Comparison of ENCODE assay signal across 9 cellular contexts in genomic region chr12:65123435-65124063, GRCh38. TPM values are rescaled to one million over a fixed set of nuclear protein-coding genes. Genes with fewer than 3 reads are reported as not detected.
DNase-seq lines count a peak whose midpoint lies in the region; ATAC-seq and TF ChIP-seq lines count a peak whose summit lies in the region.
"Had no signal": no experiment of that assay in that cellular context is flagged by ENCODE, and none has a peak within 500 bp of the region (broad histone marks: within the 10 kb centered on the region; RNA-seq: fewer than 3 reads in every experiment).

No MANE protein-coding gene starts in this region.

- H3K27ac ChIP-seq in heart left ventricle (no peak overlapping the region), transverse colon (no peak overlapping the region)

- TF ChIP-seq POLR2A in heart left ventricle (IDR thresholded peaks at IDR 0.05) = no peak
- TF ChIP-seq POLR2A in NB4 (IDR thresholded peaks at IDR 0.05; ENCODE audit: extremely low read depth, insufficient read length) = no peak
- TF ChIP-seq POLR2A in transverse colon (IDR thresholded peaks at IDR 0.05) = no peak

- no peaks in the 10 kb centered on the region for H3K36me3 ChIP-seq in heart left ventricle
- no peaks in the 10 kb centered on the region for H3K36me3 ChIP-seq in transverse colon

- H3K9me3 ChIP-seq in heart left ventricle (no peaks in the 10 kb centered on the region), transverse colon (no peaks in the 10 kb centered on the region)

- in situ Hi-C loops in transverse colon (cut with MboI; ENCODE audit: low pct_ligation_motif_present in 1 of 4, low pct_unique_long_range_greater_than_20kb in 1 of 4, low sequenced_read_pairs in 3 of 4) = loop anchor here in 1 of 4 donors (25.0 kb wide), 1 partner anchor 311 kb away; the partner anchor contains the start of gene TBC1D30

- H3K4me3 Mint-ChIP-seq in activated CD4-positive, alpha-beta memory T cell treated with anti-CD3 and anti-CD28 coated beads, Interleukin-2, amount 10 ng/mL, durations not matched to agents 7 days and 5 days = no peak overlapping the region

- H3K36me3 Mint-ChIP-seq in activated CD4-positive, alpha-beta memory T cell treated with anti-CD3 and anti-CD28 coated beads, Interleukin-2, amount 10 ng/mL, durations not matched to agents 7 days and 5 days (ENCODE audit: low read depth) = no peaks in the 10 kb centered on the region
- H3K36me3 Mint-ChIP-seq: activated naive CD4-positive, alpha-beta T cell treated with anti-CD3 and anti-CD28 coated beads, Interleukin-2, amount 50 U/mL, for 72 hours had no signal

- peaks cover 7% of the 10 kb centered on the region for H3K4me1 Mint-ChIP-seq in activated CD4-positive, alpha-beta memory T cell treated with anti-CD3 and anti-CD28 coated beads, Interleukin-2, amount 10 ng/mL, durations not matched to agents 7 days and 5 days

- no peak overlapping the region for H3K27ac Mint-ChIP-seq in activated CD4-positive, alpha-beta memory T cell treated with anti-CD3 and anti-CD28 coated beads, Interleukin-2, amount 10 ng/mL, durations not matched to agents 7 days and 5 days
- H3K27ac Mint-ChIP-seq: activated naive CD4-positive, alpha-beta T cell treated with anti-CD3 and anti-CD28 coated beads, Interleukin-2, amount 50 U/mL, for 72 hours had no signal

- intact Hi-C loops in heart left ventricle (cut with DNase I) = loop anchor here in 8 of 10 donors (2.0 to 10.0 kb wide), 9 partner anchors 111 to 329 kb away; no protein-coding TSS in a partner anchor
- intact Hi-C loops in left ventricle myocardium superior (cut with micrococcal nuclease) = no loop called here
- intact Hi-C loops in transverse colon (cut with DNase I; ENCODE audit: low total_unique reads) = no loop called here

- DNase-seq in heart left ventricle (no peak), left ventricle myocardium superior (no peak), NB4 (ENCODE audit: low read depth) (peak; percentile 79), SW480 (ENCODE audit: low spot score) (peak; percentile 38), glomerular visceral epithelial cell (ENCODE audit: extremely low spot score) (peak; percentile 20), transverse colon (no peak)
- no peak for DNase-seq in activated CD4-positive, alpha-beta memory T cell treated with anti-CD3 and anti-CD28 coated beads, Interleukin-2, amount 10 ng/mL, durations not matched to agents 7 days and 5 days
- no peak for DNase-seq in activated effector memory CD4-positive, alpha-beta T cell treated with anti-CD3 and anti-CD28 coated beads, Interleukin-2, amount 50 U/mL, for 16 hours

- H3K27me3 ChIP-seq in heart left ventricle (peaks cover 21 to 90% (median 42%) of the 10 kb centered on the region in 9 donors), transverse colon (peaks cover 83% of the 10 kb centered on the region)

- CTCF ChIA-PET in activated CD4-positive, alpha-beta memory T cell treated with anti-CD3 and anti-CD28 coated beads, Interleukin-2, amount 10 ng/mL, durations not matched to agents 7 days and 5 days (lab: Charles Lee) = interaction anchor here (0.7 to 0.8 kb wide), 4 partner anchors 16 to 113 kb away, joined by 3 to 4 read pairs (median 3); no protein-coding TSS in a partner anchor

- H3K4me1 ChIP-seq in heart left ventricle (peaks cover 0 to 13% (median 5%) of the 10 kb centered on the region in 12 donors), transverse colon (peaks cover 3 to 16% (median 7%) of the 10 kb centered on the region in 4 donors)

- no peak for TF ChIP-seq EP300 in transverse colon (IDR thresholded peaks at IDR 0.05; ENCODE audit: low read depth)

- no peaks in the 10 kb centered on the region for H3K9me3 Mint-ChIP-seq in activated CD4-positive, alpha-beta memory T cell treated with anti-CD3 and anti-CD28 coated beads, Interleukin-2, amount 10 ng/mL, durations not matched to agents 7 days and 5 days
- H3K9me3 Mint-ChIP-seq: activated naive CD4-positive, alpha-beta T cell treated with anti-CD3 and anti-CD28 coated beads, Interleukin-2, amount 50 U/mL, for 72 hours had no signal

- POLR2A ChIA-PET in activated CD4-positive, alpha-beta memory T cell treated with anti-CD3 and anti-CD28 coated beads, Interleukin-2, amount 10 ng/mL, durations not matched to agents 7 days and 5 days (lab: Charles Lee) = no interaction called here

- ATAC-seq in heart left ventricle = no peak
- ATAC-seq in left ventricle myocardium superior = no peak
- ATAC-seq: activated naive CD4-positive, alpha-beta T cell treated with anti-CD3 and anti-CD28 coated beads, Interleukin-2, amount 50 U/mL, for 72 hours had no signal

- 12 to 15% (median 14%) methylated on average over 8 of the region's 8 CpGs for WGBS in heart left ventricle, 4 donors
- WGBS in transverse colon (ENCODE audit: low coverage in 1 of 2), 2 donors = 10 to 11% methylated on average over 8 of the region's 8 CpGs

- TF ChIP-seq CTCF in heart left ventricle (IDR thresholded peaks at IDR 0.05) (peak; percentile 36 to 69 (median 60)), NB4 (IDR thresholded peaks at IDR 0.05; ENCODE audit: low read depth, low read length) (peak; percentile 57), transverse colon (IDR thresholded peaks at IDR 0.05) (peak; percentile 47 to 63 (median 59))

- H3K4me3 ChIP-seq in heart left ventricle (no peak overlapping the region), NB4 (ENCODE audit: low read depth, low read length) (no peak overlapping the region), transverse colon (no peak overlapping the region)

- peaks cover 32% of the 10 kb centered on the region for H3K27me3 Mint-ChIP-seq in activated CD4-positive, alpha-beta memory T cell treated with anti-CD3 and anti-CD28 coated beads, Interleukin-2, amount 10 ng/mL, durations not matched to agents 7 days and 5 days

RNA-seq across cellular contexts. Expression of gene WIF1, which starts 2.4 kb away (rescaled TPM):
- total RNA-seq in heart left ventricle (not detected), left ventricle myocardium superior (not detected), transverse colon (not detected)
- polyA plus RNA-seq in heart left ventricle = under 1 TPM in 1 of 2 donors, not detected in 1; 0.08 TPM
- not detected for total RNA-seq in activated CD4-positive, alpha-beta memory T cell treated with anti-CD3 and anti-CD28 coated beads, Interleukin-2, amount 10 ng/mL, durations not matched to agents 7 days and 5 days
- total RNA-seq: activated naive CD4-positive, alpha-beta T cell treated with anti-CD3 and anti-CD28 coated beads, Interleukin-2, amount 50 U/mL, for 72 hours had no signal

RNA-seq across cellular contexts. Expression of gene LEMD3, which starts 45.8 kb away (rescaled TPM):
- total RNA-seq in heart left ventricle (10 to 100 TPM; 10.8 to 19.9 (median 13.2) TPM), left ventricle myocardium superior (16.8 TPM), transverse colon (100 to 1,000 TPM in 1 of 4 donors, 10 to 100 TPM in 3; 45.2 to 159 (median 63.0) TPM)
- 1 to 10 TPM; 4.9 to 9.4 TPM for polyA plus RNA-seq in heart left ventricle
- total RNA-seq in activated CD4-positive, alpha-beta memory T cell treated with anti-CD3 and anti-CD28 coated beads, Interleukin-2, amount 10 ng/mL, durations not matched to agents 7 days and 5 days = 10 to 100 TPM; 32.0 to 35.4 TPM

Comparison
In these comparisons a context has a peak if more than half of its experiments do, and no peak if none do; other contexts are left out.
1. intact Hi-C loops: an anchor here in heart left ventricle (2.0 to 10.0 kb wide); none called in left ventricle myocardium superior and transverse colon.
2. DNase-seq: peak in NB4 (single experiment), SW480 (single experiment) and glomerular visceral epithelial cell (single experiment); none in heart left ventricle (0 of 5), left ventricle myocardium superior (single experiment), transverse colon (single experiment), activated CD4-positive, alpha-beta memory T cell treated with anti-CD3 and anti-CD28 coated beads, Interleukin-2, amount 10 ng/mL, durations not matched to agents 7 days and 5 days (single experiment) and activated effector memory CD4-positive, alpha-beta T cell treated with anti-CD3 and anti-CD28 coated beads, Interleukin-2, amount 50 U/mL, for 16 hours (single experiment).
3. Peak in every context shown above with its lines, with median percentiles within 50 percentile points of each other: CTCF ChIP-seq.